Comparison of ENCODE assay signal across 9 cellular contexts in genomic region chr6:25586927-25587326, GRCh38.
"Had no signal": no experiment of that assay in that cellular context is flagged by ENCODE, and none has a peak within 500 bp of the region (broad histone marks: within the 10 kb centered on the region; RNA-seq: fewer than 3 reads in every experiment).

No MANE protein-coding gene starts in this region.

- H3K9me3 ChIP-seq: HAP-1 had no signal

- H3K27ac ChIP-seq: GM23248, HL-60 had no signal

- H3K4me1 ChIP-seq: HAP-1 had no signal

- H3K9ac ChIP-seq: GM23248 had no signal

- DNase-seq: GM23248, GOT3, H7, HFFc6, IMR-90, KBM-7 had no signal

- H3K4me3 ChIP-seq: GM23248, HAP-1 had no signal

- ATAC-seq: HCT116 had no signal

- H3K36me3 ChIP-seq: HAP-1 had no signal

- H2AFZ ChIP-seq: GM23248 had no signal
